In the genomic region with DNA sequence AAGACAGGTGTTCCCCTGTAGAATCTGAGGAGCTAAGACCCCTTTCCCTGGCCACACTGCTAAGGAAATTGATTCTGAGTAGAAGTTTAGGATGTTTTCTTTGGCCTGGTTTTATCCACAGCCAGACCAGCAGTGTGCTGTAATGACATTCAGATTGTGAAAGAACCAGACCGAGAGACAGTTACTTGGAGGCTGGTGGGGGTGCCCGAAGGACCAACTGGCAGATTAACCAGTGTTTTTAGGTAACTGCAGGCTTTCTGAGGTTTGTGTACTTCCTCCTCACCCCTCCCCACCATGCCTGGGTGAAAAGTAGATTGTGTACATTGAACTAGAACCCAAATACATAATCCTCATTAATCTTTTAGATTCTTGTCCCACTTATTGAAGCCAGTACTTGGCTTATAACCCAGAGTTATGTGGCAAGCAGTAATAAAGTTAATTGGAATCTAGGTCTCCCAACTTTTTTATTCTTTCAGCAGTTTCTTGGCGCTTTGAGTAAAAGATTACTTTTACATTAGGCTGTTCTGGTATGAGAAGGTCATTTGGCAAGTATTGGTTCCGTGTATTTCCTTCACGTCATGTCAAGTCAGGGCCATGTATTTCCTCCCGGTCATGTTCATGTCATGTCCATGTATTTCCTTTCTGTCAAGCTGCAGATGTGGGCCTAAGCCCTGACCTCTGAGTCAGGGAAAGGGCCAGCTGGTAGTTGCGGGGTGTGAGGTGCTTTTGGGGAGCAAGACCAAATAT, we compare ENCODE assay signal across 8 cellular contexts.
A peak's percentile ranks its signal among the peaks of the same experiment; 100 is the strongest.
DNase-seq lines count a peak whose midpoint lies in the region; ATAC-seq and TF ChIP-seq lines count a peak whose summit lies in the region.

No MANE protein-coding gene starts in this region.

- no peaks in the 10 kb centered on the region for H3K36me3 ChIP-seq in aorta (ENCODE audit: control insufficient read depth in 1 of 2, insufficient read depth in 2 of 2, low read length in 1 of 2)

- no peaks in the 10 kb centered on the region for H3K27me3 ChIP-seq in aorta (ENCODE audit: control insufficient read depth in 1 of 2, insufficient read depth in 2 of 2, low read length in 1 of 2)

- H3K9me3 ChIP-seq in aorta (ENCODE audit: control insufficient read depth, low read length), result no peaks in the 10 kb centered on the region

- H3K4me3 ChIP-seq in coronary artery (peak overlapping the region; percentile 17), aorta (ENCODE audit: low read length in 2 of 2) (no peak overlapping the region)

- H3K27me3 Mint-ChIP-seq in activated T-cell treated with anti-CD3 and anti-CD28 coated beads, Interleukin-2, amount 50 U/mL, for 24 hours, result no peaks in the 10 kb centered on the region
- H3K27me3 Mint-ChIP-seq in activated T-cell treated with anti-CD3 and anti-CD28 coated beads, Interleukin-2, amount 50 U/mL, for 4 hours (ENCODE audit: low read depth), result no peaks in the 10 kb centered on the region

- no peak overlapping the region for H3K4me3 Mint-ChIP-seq in activated T-cell treated with anti-CD3 and anti-CD28 coated beads, Interleukin-2, amount 50 U/mL, for 24 hours
- no peak overlapping the region for H3K4me3 Mint-ChIP-seq in activated T-cell treated with anti-CD3 and anti-CD28 coated beads, Interleukin-2, amount 50 U/mL, for 4 hours

- TF ChIP-seq CTCF in coronary artery (IDR thresholded peaks at IDR 0.05), result no peak

- peaks cover 5% of the 10 kb centered on the region for H3K36me3 Mint-ChIP-seq in activated T-cell treated with anti-CD3 and anti-CD28 coated beads, Interleukin-2, amount 50 U/mL, for 24 hours (ENCODE audit: low read depth)
- peaks cover 2% of the 10 kb centered on the region for H3K36me3 Mint-ChIP-seq in activated T-cell treated with anti-CD3 and anti-CD28 coated beads, Interleukin-2, amount 50 U/mL, for 4 hours (ENCODE audit: insufficient read depth)

- no peaks in the 10 kb centered on the region for H3K9me3 Mint-ChIP-seq in activated T-cell treated with anti-CD3 and anti-CD28 coated beads, Interleukin-2, amount 50 U/mL, for 24 hours
- no peaks in the 10 kb centered on the region for H3K9me3 Mint-ChIP-seq in activated T-cell treated with anti-CD3 and anti-CD28 coated beads, Interleukin-2, amount 50 U/mL, for 4 hours

- whole genome bisulfite sequencing in aorta, 2 donors, result 18 to 22% methylated on average over 7 of the region's 7 CpGs

- H3K27ac ChIP-seq in coronary artery (peak overlapping the region; percentile 58 to 85), aorta (ENCODE audit: low read depth in 1 of 2, low read length in 2 of 2) (peak overlapping the region; percentile 85 to 90)

- peak overlapping the region; percentile 34 for H3K27ac Mint-ChIP-seq in activated T-cell treated with anti-CD3 and anti-CD28 coated beads, Interleukin-2, amount 50 U/mL, for 24 hours

- no peak for DNase-seq in activated T-cell treated with anti-CD3 and anti-CD28 coated beads, Interleukin-2, amount 50 U/mL, for 24 hours
- no peak for DNase-seq in activated T-cell treated with anti-CD3 and anti-CD28 coated beads, Interleukin-2, amount 50 U/mL, for 4 hours
- DNase-seq in coronary artery (ENCODE audit: low spot score) (no peak), midbrain (lab: John Stamatoyannopoulos, UW) (peak; percentile 68), aorta (no peak), T-helper 1 cell (no peak), A172 (ENCODE audit: low spot score) (no peak)

- intact Hi-C loops in aorta (cut with DNase I), result loop anchor here in 1 of 2 donors (2.0 kb wide), 1 partner anchor 29 kb away; no protein-coding TSS in a partner anchor

- no peak for ATAC-seq in activated T-cell treated with anti-CD3 and anti-CD28 coated beads, Interleukin-2, amount 50 U/mL, for 4 hours
- ATAC-seq in aorta (ENCODE audit: low FRiP score), result peak; percentile 71
- no peak for ATAC-seq in HG02885 (IDR thresholded peaks at IDR 0.05; ENCODE audit: poor library complexity, unreplicated experiment)

- H3K4me1 ChIP-seq in aorta (ENCODE audit: control insufficient read depth in 1 of 2, insufficient read depth in 2 of 2, low read length in 2 of 2), result peaks cover 2 to 8% of the 10 kb centered on the region in 2 donors

- peaks cover 17% of the 10 kb centered on the region for H3K4me1 Mint-ChIP-seq in activated T-cell treated with anti-CD3 and anti-CD28 coated beads, Interleukin-2, amount 50 U/mL, for 24 hours (ENCODE audit: low read depth)
- peaks cover 10% of the 10 kb centered on the region for H3K4me1 Mint-ChIP-seq in activated T-cell treated with anti-CD3 and anti-CD28 coated beads, Interleukin-2, amount 50 U/mL, for 4 hours (ENCODE audit: low read depth)
